Comparison of ENCODE assay signal across 32 cellular contexts in the genomic region with DNA sequence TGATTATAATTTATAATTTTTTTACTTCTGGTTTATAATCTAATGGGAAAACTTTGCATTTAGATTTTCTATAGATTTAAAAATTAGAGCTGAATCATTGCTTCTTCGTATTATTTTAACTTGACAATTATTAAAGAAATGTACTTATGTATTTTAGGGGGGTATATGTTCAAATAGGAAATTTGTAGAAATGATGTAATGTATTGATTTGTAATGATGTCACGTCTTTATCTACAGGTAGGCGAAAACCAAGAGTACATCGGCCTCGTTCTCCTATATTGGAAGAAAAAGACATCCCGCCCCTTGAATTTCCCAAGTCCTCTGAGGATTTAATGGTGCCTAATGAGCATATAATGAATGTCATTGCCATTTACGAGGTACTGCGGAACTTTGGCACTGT.
"Had no signal": no experiment of that assay in that cellular context is flagged by ENCODE, and none has a peak within 500 bp of the region (broad histone marks: within the 10 kb centered on the region; RNA-seq: fewer than 3 reads in every experiment).

No MANE protein-coding gene starts in this region.

- H3K27me3 ChIP-seq: adrenal gland, ascending aorta, breast epithelium, cardiac muscle cell, dorsolateral prefrontal cortex had no signal

- H3K9me3 Mint-ChIP-seq: activated CD4-positive, alpha-beta memory T cell treated with anti-CD3 and anti-CD28 coated beads for 36 hours; activated CD4-positive, alpha-beta T cell treated with anti-CD3 and anti-CD28 coated beads, Interleukin-2, amount 10 ng/mL, durations not matched to agents 24 days and 14 days; activated naive CD4-positive, alpha-beta T cell treated with anti-CD3 and anti-CD28 coated beads for 36 hours; activated naive CD4-positive, alpha-beta T cell treated with anti-CD3 and anti-CD28 coated beads, Interleukin-2, amount 50 U/mL, for 24 hours; activated naive CD8-positive, alpha-beta T cell treated with anti-CD3 and anti-CD28 coated beads for 36 hours; activated naive CD8-positive, alpha-beta T cell treated with anti-CD3 and anti-CD28 coated beads, Interleukin-2, amount 50 U/mL, for 24 hours; activated T-helper 2 cell treated with anti-CD3 and anti-CD28 coated beads, Interferon-gamma antibody, Interleukin-2, Interleukin-4, amounts not matched to agents 10 μg/mL and 5 μg/mL and 100 μg/mL, durations not matched to agents 14 hours and 24 hours and 36 hours; dendritic cell treated with granulocyte-macrophage colony-stimulating factor and Interleukin-4, amounts not matched to agents 40 ng/mL and 50 ng/mL, for 4 days had no signal

- ATAC-seq: activated CD4-positive, alpha-beta T cell treated with anti-CD3 and anti-CD28 coated beads for 36 hours; activated CD8-positive, alpha-beta memory T cell treated with anti-CD3 and anti-CD28 coated beads, Interleukin-2, amount 10 ng/mL, durations not matched to agents 7 days and 5 days; activated CD8-positive, alpha-beta T cell treated with anti-CD3 and anti-CD28 coated beads, Interleukin-2, amount 10 ng/mL, durations not matched to agents 7 days and 5 days; activated naive CD8-positive, alpha-beta T cell treated with anti-CD3 and anti-CD28 coated beads, Interleukin-2, amount 50 U/mL, for 24 hours; esophagus mucosa had no signal

- H3K4me3 ChIP-seq: adrenal gland, ascending aorta, breast epithelium, cardiac muscle cell, coronary artery, dorsolateral prefrontal cortex had no signal

- H3K27ac Mint-ChIP-seq: activated CD4-positive, alpha-beta memory T cell treated with anti-CD3 and anti-CD28 coated beads for 36 hours; activated CD4-positive, alpha-beta T cell treated with anti-CD3 and anti-CD28 coated beads for 36 hours; activated CD4-positive, alpha-beta T cell treated with anti-CD3 and anti-CD28 coated beads, Interleukin-2, amount 10 ng/mL, durations not matched to agents 24 days and 14 days; activated CD8-positive, alpha-beta memory T cell treated with anti-CD3 and anti-CD28 coated beads, Interleukin-2, amount 10 ng/mL, durations not matched to agents 7 days and 5 days; activated naive CD4-positive, alpha-beta T cell treated with anti-CD3 and anti-CD28 coated beads for 36 hours; activated naive CD8-positive, alpha-beta T cell treated with anti-CD3 and anti-CD28 coated beads, Interleukin-2, amount 50 U/mL, for 24 hours; activated T-helper 1 cell treated with anti-CD3 and anti-CD28 coated beads, Interleukin-12 subunit alpha, Interleukin-12 subunit beta, Interleukin-2, Interleukin-4 antibody, amounts not matched to agents 30 ng/mL and 10 ng/mL and 1 ng/mL, durations not matched to agents 14 hours and 24 hours and 36 hours; dendritic cell treated with granulocyte-macrophage colony-stimulating factor and Interleukin-4, amounts not matched to agents 40 ng/mL and 50 ng/mL, for 4 days; endodermal cell had no signal

- H3K4me1 ChIP-seq: breast epithelium had no signal

- H3K36me3 ChIP-seq: breast epithelium had no signal

- DNase-seq: activated CD4-positive, alpha-beta memory T cell treated with anti-CD3 and anti-CD28 coated beads for 36 hours; activated CD4-positive, alpha-beta T cell treated with anti-CD3 and anti-CD28 coated beads for 36 hours; activated CD4-positive, alpha-beta T cell treated with anti-CD3 and anti-CD28 coated beads, Interleukin-2, amount 10 ng/mL, durations not matched to agents 24 days and 14 days; activated CD4-positive, CD25-positive, alpha-beta regulatory T cell; activated CD4-positive, CD25-positive, alpha-beta regulatory T cell treated with anti-CD3 and anti-CD28 coated beads, Interleukin-2, amount 50 U/mL, for 72 hours; activated CD8-positive, alpha-beta memory T cell treated with anti-CD3 and anti-CD28 coated beads, Interleukin-2, amount 10 ng/mL, durations not matched to agents 7 days and 5 days; activated CD8-positive, alpha-beta memory T cell treated with anti-CD3 and anti-CD28 coated beads, Interleukin-2, amount 50 U/mL, for 4 hours; activated CD8-positive, alpha-beta T cell treated with anti-CD3 and anti-CD28 coated beads, Interleukin-2, amount 10 ng/mL, durations not matched to agents 7 days and 5 days; activated effector memory CD4-positive, alpha-beta T cell treated with anti-CD3 and anti-CD28 coated beads, Interleukin-2, amount 50 U/mL, for 16 hours; activated naive CD4-positive, alpha-beta T cell treated with anti-CD3 and anti-CD28 coated beads for 36 hours; activated naive CD8-positive, alpha-beta T cell treated with anti-CD3 and anti-CD28 coated beads for 36 hours; activated naive CD8-positive, alpha-beta T cell treated with anti-CD3 and anti-CD28 coated beads, Interleukin-2, amount 50 U/mL, for 24 hours; activated T-cell treated with anti-CD3 and anti-CD28 coated beads, Interleukin-2, amount 50 U/mL, for 1 hour; activated T-cell treated with anti-CD3 and anti-CD28 coated beads, Interleukin-2, amount 50 U/mL, for 48 hours; adrenal gland; amygdala; central memory CD4-positive, alpha-beta T cell; dorsolateral prefrontal cortex; effector memory CD4-positive, alpha-beta T cell; endodermal cell; foreskin fibroblast; T-helper 2 cell had no signal

- H3K9me3 ChIP-seq: adrenal gland, ascending aorta, breast epithelium had no signal

- H3K27me3 Mint-ChIP-seq: activated CD4-positive, alpha-beta memory T cell treated with anti-CD3 and anti-CD28 coated beads for 36 hours; activated CD4-positive, alpha-beta T cell treated with anti-CD3 and anti-CD28 coated beads for 36 hours; activated CD4-positive, alpha-beta T cell treated with anti-CD3 and anti-CD28 coated beads, Interleukin-2, amount 10 ng/mL, durations not matched to agents 24 days and 14 days; activated CD8-positive, alpha-beta memory T cell treated with anti-CD3 and anti-CD28 coated beads, Interleukin-2, amount 10 ng/mL, durations not matched to agents 7 days and 5 days; activated naive CD4-positive, alpha-beta T cell treated with anti-CD3 and anti-CD28 coated beads, Interleukin-2, amount 50 U/mL, for 24 hours; activated naive CD8-positive, alpha-beta T cell treated with anti-CD3 and anti-CD28 coated beads for 36 hours; activated naive CD8-positive, alpha-beta T cell treated with anti-CD3 and anti-CD28 coated beads, Interleukin-2, amount 50 U/mL, for 24 hours; brain; dendritic cell treated with granulocyte-macrophage colony-stimulating factor and Interleukin-4, amounts not matched to agents 40 ng/mL and 50 ng/mL, for 4 days had no signal

- H3K27ac ChIP-seq: adrenal gland, ascending aorta, breast epithelium, cardiac muscle cell, coronary artery, dorsolateral prefrontal cortex had no signal

- H3K4me3 Mint-ChIP-seq: activated CD4-positive, alpha-beta memory T cell treated with anti-CD3 and anti-CD28 coated beads for 36 hours; activated CD4-positive, alpha-beta T cell treated with anti-CD3 and anti-CD28 coated beads for 36 hours; activated CD4-positive, alpha-beta T cell treated with anti-CD3 and anti-CD28 coated beads, Interleukin-2, amount 10 ng/mL, durations not matched to agents 24 days and 14 days; activated CD8-positive, alpha-beta memory T cell treated with anti-CD3 and anti-CD28 coated beads, Interleukin-2, amount 10 ng/mL, durations not matched to agents 7 days and 5 days; activated CD8-positive, alpha-beta T cell treated with anti-CD3 and anti-CD28 coated beads, Interleukin-2, amount 10 ng/mL, durations not matched to agents 7 days and 5 days; activated naive CD4-positive, alpha-beta T cell treated with anti-CD3 and anti-CD28 coated beads for 36 hours; activated naive CD8-positive, alpha-beta T cell treated with anti-CD3 and anti-CD28 coated beads for 36 hours; activated naive CD8-positive, alpha-beta T cell treated with anti-CD3 and anti-CD28 coated beads, Interleukin-2, amount 50 U/mL, for 24 hours; activated T-helper 1 cell treated with anti-CD3 and anti-CD28 coated beads, Interleukin-12 subunit alpha, Interleukin-12 subunit beta, Interleukin-2, Interleukin-4 antibody, amounts not matched to agents 30 ng/mL and 10 ng/mL and 1 ng/mL, durations not matched to agents 14 hours and 24 hours and 36 hours; dendritic cell treated with granulocyte-macrophage colony-stimulating factor and Interleukin-4, amounts not matched to agents 40 ng/mL and 50 ng/mL, for 4 days; endodermal cell had no signal
